In genomic region chr19:32626969-32627368, GRCh38 we compare ENCODE assay signal across 32 cellular contexts. TPM values are rescaled to one million over a fixed set of nuclear protein-coding genes. Genes with fewer than 3 reads are reported as not detected.
"Had no signal": no experiment of that assay in that cellular context is flagged by ENCODE, and none has a peak within 500 bp of the region (broad histone marks: within the 10 kb centered on the region; RNA-seq: fewer than 3 reads in every experiment).

No MANE protein-coding gene starts in this region.

- ATAC-seq: activated CD4-positive, alpha-beta T cell treated with anti-CD3 and anti-CD28 coated beads for 36 hours; activated CD8-positive, alpha-beta memory T cell treated with anti-CD3 and anti-CD28 coated beads, Interleukin-2, amount 10 ng/mL, durations not matched to agents 7 days and 5 days; activated CD8-positive, alpha-beta T cell treated with anti-CD3 and anti-CD28 coated beads, Interleukin-2, amount 10 ng/mL, durations not matched to agents 7 days and 5 days; activated naive CD4-positive, alpha-beta T cell treated with anti-CD3 and anti-CD28 coated beads, Interleukin-2, amount 50 U/mL, for 72 hours; effector memory CD8-positive, alpha-beta T cell; foreskin keratinocyte; gastrocnemius medialis had no signal

- H3K27me3 ChIP-seq: ascending aorta, breast epithelium, cardiac muscle cell, dorsolateral prefrontal cortex, esophagus muscularis mucosa, foreskin keratinocyte, gastrocnemius medialis, heart left ventricle had no signal

- H3K4me3 Mint-ChIP-seq: activated CD4-positive, alpha-beta memory T cell treated with anti-CD3 and anti-CD28 coated beads for 36 hours; activated CD4-positive, alpha-beta T cell treated with anti-CD3 and anti-CD28 coated beads for 36 hours; activated CD4-positive, alpha-beta T cell treated with anti-CD3 and anti-CD28 coated beads, Interleukin-2, amount 10 ng/mL, durations not matched to agents 24 days and 14 days; activated CD8-positive, alpha-beta memory T cell treated with anti-CD3 and anti-CD28 coated beads, Interleukin-2, amount 10 ng/mL, durations not matched to agents 7 days and 5 days; activated CD8-positive, alpha-beta T cell treated with anti-CD3 and anti-CD28 coated beads, Interleukin-2, amount 10 ng/mL, durations not matched to agents 7 days and 5 days; activated naive CD4-positive, alpha-beta T cell treated with anti-CD3 and anti-CD28 coated beads, Interleukin-2, amount 10 ng/mL, durations not matched to agents 7 days and 5 days; activated naive CD8-positive, alpha-beta T cell treated with anti-CD3 and anti-CD28 coated beads, Interleukin-2, amount 10 ng/mL, durations not matched to agents 7 days and 5 days; activated T-helper 1 cell treated with anti-CD3 and anti-CD28 coated beads, Interleukin-12 subunit alpha, Interleukin-12 subunit beta, Interleukin-2, Interleukin-4 antibody, amounts not matched to agents 30 ng/mL and 10 ng/mL and 1 ng/mL, durations not matched to agents 14 hours and 24 hours and 36 hours; brain; dendritic cell treated with granulocyte-macrophage colony-stimulating factor and Interleukin-4, amounts not matched to agents 40 ng/mL and 50 ng/mL, for 4 days; effector memory CD8-positive, alpha-beta T cell had no signal

- H3K36me3 ChIP-seq: breast epithelium had no signal

- DNase-seq: activated CD4-positive, alpha-beta memory T cell treated with anti-CD3 and anti-CD28 coated beads for 36 hours; activated CD4-positive, alpha-beta T cell treated with anti-CD3 and anti-CD28 coated beads for 36 hours; activated CD4-positive, alpha-beta T cell treated with anti-CD3 and anti-CD28 coated beads, Interleukin-2, amount 10 ng/mL, durations not matched to agents 24 days and 14 days; activated CD4-positive, CD25-positive, alpha-beta regulatory T cell; activated CD4-positive, CD25-positive, alpha-beta regulatory T cell treated with anti-CD3 and anti-CD28 coated beads, Interleukin-2, amount 50 U/mL, for 72 hours; activated CD8-positive, alpha-beta memory T cell treated with anti-CD3 and anti-CD28 coated beads, Interleukin-2, amount 10 ng/mL, durations not matched to agents 7 days and 5 days; activated CD8-positive, alpha-beta memory T cell treated with anti-CD3 and anti-CD28 coated beads, Interleukin-2, amount 50 U/mL, for 4 hours; activated CD8-positive, alpha-beta T cell treated with anti-CD3 and anti-CD28 coated beads, Interleukin-2, amount 10 ng/mL, durations not matched to agents 7 days and 5 days; activated gamma-delta T cell; activated naive CD4-positive, alpha-beta T cell; activated naive CD4-positive, alpha-beta T cell treated with anti-CD3 and anti-CD28 coated beads, Interleukin-2, amount 10 ng/mL, durations not matched to agents 7 days and 5 days; activated naive CD8-positive, alpha-beta T cell treated with anti-CD3 and anti-CD28 coated beads, Interleukin-2, amount 10 ng/mL, durations not matched to agents 7 days and 5 days; activated T-cell treated with anti-CD3 and anti-CD28 coated beads, Interleukin-2, amount 50 U/mL, for 1 hour; activated T-cell treated with anti-CD3 and anti-CD28 coated beads, Interleukin-2, amount 50 U/mL, for 48 hours; central memory CD4-positive, alpha-beta T cell; dorsolateral prefrontal cortex; effector memory CD8-positive, alpha-beta T cell; erythroblast; foreskin keratinocyte; gastrocnemius medialis; glutamatergic neuron; heart left ventricle; hypothalamus had no signal

- H3K4me1 Mint-ChIP-seq: activated CD4-positive, alpha-beta T cell treated with anti-CD3 and anti-CD28 coated beads for 36 hours; activated CD4-positive, alpha-beta T cell treated with anti-CD3 and anti-CD28 coated beads, Interleukin-2, amount 10 ng/mL, durations not matched to agents 24 days and 14 days; activated CD8-positive, alpha-beta memory T cell treated with anti-CD3 and anti-CD28 coated beads, Interleukin-2, amount 10 ng/mL, durations not matched to agents 7 days and 5 days; activated naive CD4-positive, alpha-beta T cell treated with anti-CD3 and anti-CD28 coated beads, Interleukin-2, amount 10 ng/mL, durations not matched to agents 7 days and 5 days; activated naive CD8-positive, alpha-beta T cell treated with anti-CD3 and anti-CD28 coated beads, Interleukin-2, amount 10 ng/mL, durations not matched to agents 7 days and 5 days; brain had no signal

- H3K9me3 ChIP-seq: ascending aorta, breast epithelium, esophagus muscularis mucosa, gastrocnemius medialis, heart left ventricle had no signal

- H3K27ac Mint-ChIP-seq: activated CD4-positive, alpha-beta memory T cell treated with anti-CD3 and anti-CD28 coated beads for 36 hours; activated CD4-positive, alpha-beta T cell treated with anti-CD3 and anti-CD28 coated beads for 36 hours; activated CD4-positive, alpha-beta T cell treated with anti-CD3 and anti-CD28 coated beads, Interleukin-2, amount 10 ng/mL, durations not matched to agents 24 days and 14 days; activated CD8-positive, alpha-beta memory T cell treated with anti-CD3 and anti-CD28 coated beads, Interleukin-2, amount 10 ng/mL, durations not matched to agents 7 days and 5 days; activated CD8-positive, alpha-beta T cell treated with anti-CD3 and anti-CD28 coated beads, Interleukin-2, amount 10 ng/mL, durations not matched to agents 7 days and 5 days; activated naive CD4-positive, alpha-beta T cell treated with anti-CD3 and anti-CD28 coated beads, Interleukin-2, amount 10 ng/mL, durations not matched to agents 7 days and 5 days; activated naive CD4-positive, alpha-beta T cell treated with anti-CD3 and anti-CD28 coated beads, Interleukin-2, amount 50 U/mL, for 72 hours; activated naive CD8-positive, alpha-beta T cell treated with anti-CD3 and anti-CD28 coated beads, Interleukin-2, amount 10 ng/mL, durations not matched to agents 7 days and 5 days; activated T-helper 1 cell treated with anti-CD3 and anti-CD28 coated beads, Interleukin-12 subunit alpha, Interleukin-12 subunit beta, Interleukin-2, Interleukin-4 antibody, amounts not matched to agents 30 ng/mL and 10 ng/mL and 1 ng/mL, durations not matched to agents 14 hours and 24 hours and 36 hours; brain; dendritic cell treated with granulocyte-macrophage colony-stimulating factor and Interleukin-4, amounts not matched to agents 40 ng/mL and 50 ng/mL, for 4 days; effector memory CD8-positive, alpha-beta T cell had no signal

- H3K27me3 Mint-ChIP-seq: activated CD4-positive, alpha-beta memory T cell treated with anti-CD3 and anti-CD28 coated beads for 36 hours; activated CD4-positive, alpha-beta T cell treated with anti-CD3 and anti-CD28 coated beads for 36 hours; activated CD4-positive, alpha-beta T cell treated with anti-CD3 and anti-CD28 coated beads, Interleukin-2, amount 10 ng/mL, durations not matched to agents 24 days and 14 days; activated CD8-positive, alpha-beta memory T cell treated with anti-CD3 and anti-CD28 coated beads, Interleukin-2, amount 10 ng/mL, durations not matched to agents 7 days and 5 days; activated naive CD4-positive, alpha-beta T cell treated with anti-CD3 and anti-CD28 coated beads, Interleukin-2, amount 10 ng/mL, durations not matched to agents 7 days and 5 days; activated naive CD8-positive, alpha-beta T cell treated with anti-CD3 and anti-CD28 coated beads, Interleukin-2, amount 10 ng/mL, durations not matched to agents 7 days and 5 days; brain; dendritic cell treated with granulocyte-macrophage colony-stimulating factor and Interleukin-4, amounts not matched to agents 40 ng/mL and 50 ng/mL, for 4 days; effector memory CD8-positive, alpha-beta T cell had no signal

- H3K4me1 ChIP-seq: ascending aorta, breast epithelium, esophagus muscularis mucosa, foreskin keratinocyte, gastrocnemius medialis had no signal

- H3K27ac ChIP-seq: ascending aorta, breast epithelium, coronary artery, dorsolateral prefrontal cortex, esophagus muscularis mucosa, foreskin keratinocyte, gastrocnemius medialis had no signal

- H3K9me3 Mint-ChIP-seq: activated CD4-positive, alpha-beta memory T cell treated with anti-CD3 and anti-CD28 coated beads for 36 hours; activated CD4-positive, alpha-beta T cell treated with anti-CD3 and anti-CD28 coated beads, Interleukin-2, amount 10 ng/mL, durations not matched to agents 24 days and 14 days; activated naive CD4-positive, alpha-beta T cell treated with anti-CD3 and anti-CD28 coated beads, Interleukin-2, amount 10 ng/mL, durations not matched to agents 7 days and 5 days; activated naive CD4-positive, alpha-beta T cell treated with anti-CD3 and anti-CD28 coated beads, Interleukin-2, amount 50 U/mL, for 72 hours; activated naive CD8-positive, alpha-beta T cell treated with anti-CD3 and anti-CD28 coated beads, Interleukin-2, amount 10 ng/mL, durations not matched to agents 7 days and 5 days; activated T-helper 1 cell treated with anti-CD3 and anti-CD28 coated beads, Interleukin-12 subunit alpha, Interleukin-12 subunit beta, Interleukin-2, Interleukin-4 antibody, amounts not matched to agents 30 ng/mL and 10 ng/mL and 1 ng/mL, durations not matched to agents 14 hours and 24 hours and 36 hours; brain; dendritic cell treated with granulocyte-macrophage colony-stimulating factor and Interleukin-4, amounts not matched to agents 40 ng/mL and 50 ng/mL, for 4 days; effector memory CD8-positive, alpha-beta T cell had no signal

- H3K4me3 ChIP-seq: ascending aorta, breast epithelium, cardiac muscle cell, coronary artery, dorsolateral prefrontal cortex, esophagus muscularis mucosa, gastrocnemius medialis, heart left ventricle had no signal

RNA-seq across cellular contexts. Expression of gene RGS9BP, which starts 48.7 kb away (rescaled TPM):
- total RNA-seq: activated T-helper 1 cell treated with anti-CD3 and anti-CD28 coated beads, Interleukin-12 subunit alpha, Interleukin-12 subunit beta, Interleukin-2, Interleukin-4 antibody, amounts not matched to agents 30 ng/mL and 10 ng/mL and 1 ng/mL, durations not matched to agents 14 hours and 24 hours and 36 hours; ascending aorta had no signal
